ENCODE assay signal across 1 cellular context in genomic region chr12:39199371-39199770, GRCh38.
TF ChIP-seq lines count a peak whose summit lies in the region.

No MANE protein-coding gene starts in this region.

TF ChIP-seq in GM23338, 12 proteins besides CTCF, POLR2A, EP300 and RAD21 (continued from another document):
- no peak for TF ChIP-seq REST (IDR thresholded peaks at IDR 0.05; ENCODE audit: unreplicated experiment)
- no peak for TF ChIP-seq ZNF462 (CRISPR knock-in tag; IDR thresholded peaks at IDR 0.05)
- TF ChIP-seq EZH2phosphoT487 (IDR thresholded peaks at IDR 0.05; ENCODE audit: unreplicated experiment) = no peak
- TF ChIP-seq NANOG (IDR thresholded peaks at IDR 0.05; ENCODE audit: borderline replicate concordance) = no peak
- TF ChIP-seq JUNB (IDR thresholded peaks at IDR 0.05; ENCODE audit: unreplicated experiment) = no peak
- TF ChIP-seq POLR2AphosphoS5 (IDR thresholded peaks at IDR 0.05; ENCODE audit: low read depth) = no peak
- no peak for TF ChIP-seq ETS1 (IDR thresholded peaks at IDR 0.05)
